Comparison of ENCODE assay signal across 27 cellular contexts in genomic region chr5:134085411-134085810, GRCh38.
"Had no signal": no experiment of that assay in that cellular context is flagged by ENCODE, and none has a peak within 500 bp of the region (broad histone marks: within the 10 kb centered on the region; RNA-seq: fewer than 3 reads in every experiment).

No MANE protein-coding gene starts in this region.

- H3K36me3 ChIP-seq: brain microvascular endothelial cell, pancreas, uterus had no signal

- H3K27me3 Mint-ChIP-seq: activated CD8-positive, alpha-beta T cell treated with anti-CD3 and anti-CD28 coated beads for 36 hours; activated T-helper 17 cell treated with anti-CD3 and anti-CD28 coated beads, Interleukin-2, amount 50 U/mL, for 72 hours; effector memory CD8-positive, alpha-beta T cell; stimulated activated naive CD8-positive, alpha-beta T cell treated with anti-CD3 and anti-CD28 coated beads, Interleukin-15, amount 100 ng/mL, for 72 hours; T-cell had no signal

- H3K27me3 ChIP-seq: brain microvascular endothelial cell, pancreas, uterus had no signal

- DNase-seq: activated CD4-positive, alpha-beta T cell treated with anti-CD3 and anti-CD28 coated beads, Interleukin-2, amount 10 ng/mL, durations not matched to agents 7 days and 5 days; activated CD8-positive, alpha-beta memory T cell treated with anti-CD3 and anti-CD28 coated beads, Interleukin-2, amount 10 ng/mL, durations not matched to agents 7 days and 5 days; activated CD8-positive, alpha-beta T cell treated with anti-CD3 and anti-CD28 coated beads for 36 hours; activated naive CD4-positive, alpha-beta T cell treated with Interleukin-2 at 50 U/mL for 16 hours; activated T-cell treated with anti-CD3 and anti-CD28 coated beads for 4 hours; amniotic stem cell; brain microvascular endothelial cell; cortex of kidney; effector memory CD8-positive, alpha-beta T cell; hippocampal formation; left cardiac atrium; mammary epithelial cell; pancreas; psoas muscle; stimulated activated CD4-positive, alpha-beta T cell treated with anti-CD3 and anti-CD28 coated beads, Interleukin-1b, Interleukin-23, amount 100 ng/mL, for 48 hours; stimulated activated CD4-positive, alpha-beta T cell treated with anti-CD3 and anti-CD28 coated beads, Interleukin-4, amount 100 ng/mL, for 4 hours; stimulated activated CD8-positive, alpha-beta memory T cell treated with anti-CD3 and anti-CD28 coated beads, Interleukin-4, amount 100 ng/mL, for 48 hours; stimulated activated naive CD8-positive, alpha-beta T cell treated with anti-CD3 and anti-CD28 coated beads, Interleukin-15, amount 100 ng/mL, for 72 hours; substantia nigra; T-cell; uterus had no signal

- ATAC-seq: activated CD4-positive, CD25-positive, alpha-beta regulatory T cell treated with anti-CD3 and anti-CD28 coated beads, Interleukin-2, amount 50 U/mL, for 24 hours; activated CD8-positive, alpha-beta memory T cell treated with anti-CD3 and anti-CD28 coated beads, Interleukin-2, amount 10 ng/mL, durations not matched to agents 7 days and 5 days; activated CD8-positive, alpha-beta T cell treated with anti-CD3 and anti-CD28 coated beads for 36 hours; activated T-helper 17 cell treated with anti-CD3 and anti-CD28 coated beads, Interleukin-2, amount 50 U/mL, for 72 hours; effector memory CD8-positive, alpha-beta T cell; left cardiac atrium; pancreas; psoas muscle; stimulated activated memory B cell treated with anti-CD40 and anti-IgM and Interleukin-4, amounts not matched to agents 10 μg/mL and 1 μg/mL and 100 μg/mL, for 72 hours; stimulated activated naive CD8-positive, alpha-beta T cell treated with anti-CD3 and anti-CD28 coated beads, Interleukin-15, amount 100 ng/mL, for 72 hours had no signal

- H3K4me1 ChIP-seq: pancreas, psoas muscle, uterus had no signal

- H3K9me3 ChIP-seq: pancreas, psoas muscle, uterus had no signal

- H3K4me3 Mint-ChIP-seq: activated CD4-positive, alpha-beta T cell treated with anti-CD3 and anti-CD28 coated beads, Interleukin-2, amount 10 ng/mL, durations not matched to agents 7 days and 5 days; activated CD8-positive, alpha-beta memory T cell treated with anti-CD3 and anti-CD28 coated beads, Interleukin-2, amount 10 ng/mL, durations not matched to agents 7 days and 5 days; activated CD8-positive, alpha-beta T cell treated with anti-CD3 and anti-CD28 coated beads for 36 hours; effector memory CD8-positive, alpha-beta T cell; stimulated activated memory B cell treated with anti-CD40 and anti-IgM and Interleukin-4, amounts not matched to agents 10 μg/mL and 1 μg/mL and 100 μg/mL, for 72 hours; T-helper 2 cell treated with Interferon-gamma antibody and Interleukin-4, amounts not matched to agents 5 μg/mL and 100 μg/mL, for 36 hours; type B pancreatic cell had no signal

- H3K36me3 Mint-ChIP-seq: activated CD8-positive, alpha-beta memory T cell treated with anti-CD3 and anti-CD28 coated beads, Interleukin-2, amount 10 ng/mL, durations not matched to agents 7 days and 5 days; stimulated activated memory B cell treated with anti-CD40 and anti-IgM and Interleukin-4, amounts not matched to agents 10 μg/mL and 1 μg/mL and 100 μg/mL, for 72 hours; T-cell; type B pancreatic cell had no signal

- H3K27ac Mint-ChIP-seq: activated CD8-positive, alpha-beta memory T cell treated with anti-CD3 and anti-CD28 coated beads, Interleukin-2, amount 10 ng/mL, durations not matched to agents 7 days and 5 days; effector memory CD8-positive, alpha-beta T cell; stimulated activated memory B cell treated with anti-CD40 and anti-IgM and Interleukin-4, amounts not matched to agents 10 μg/mL and 1 μg/mL and 100 μg/mL, for 72 hours; type B pancreatic cell had no signal

- H3K4me3 ChIP-seq: pancreas, psoas muscle, smooth muscle cell, uterus had no signal

- H3K9me3 Mint-ChIP-seq: activated CD4-positive, alpha-beta T cell treated with anti-CD3 and anti-CD28 coated beads, Interleukin-2, amount 10 ng/mL, durations not matched to agents 7 days and 5 days; activated CD8-positive, alpha-beta T cell treated with anti-CD3 and anti-CD28 coated beads for 36 hours; activated T-helper 17 cell treated with anti-CD3 and anti-CD28 coated beads, Interleukin-2, amount 50 U/mL, for 72 hours; effector memory CD8-positive, alpha-beta T cell; stimulated activated memory B cell treated with anti-CD40 and anti-IgM and Interleukin-4, amounts not matched to agents 10 μg/mL and 1 μg/mL and 100 μg/mL, for 72 hours; stimulated activated naive CD8-positive, alpha-beta T cell treated with anti-CD3 and anti-CD28 coated beads, Interleukin-15, amount 100 ng/mL, for 72 hours; T-cell; T-helper 2 cell treated with Interferon-gamma antibody and Interleukin-4, amounts not matched to agents 5 μg/mL and 100 μg/mL, for 36 hours; type B pancreatic cell had no signal

- H3K27ac ChIP-seq: brain microvascular endothelial cell, pancreas, psoas muscle, uterus had no signal
